21 cellular contexts compared by ENCODE assay signal in genomic region chr2:165248238-165248637, GRCh38. TPM values are rescaled to one million over a fixed set of nuclear protein-coding genes. Genes with fewer than 3 reads are reported as not detected.
"Had no signal": no experiment of that assay in that cellular context is flagged by ENCODE, and none has a peak within 500 bp of the region (broad histone marks: within the 10 kb centered on the region; RNA-seq: fewer than 3 reads in every experiment).

No MANE protein-coding gene starts in this region.

- H3K4me3 ChIP-seq: colonic mucosa, gastrocnemius medialis, lung, pancreas, thoracic aorta, tibial nerve, upper lobe of right lung, uterus had no signal

- DNase-seq: colonic mucosa; effector CD8-positive, alpha-beta T cell; gastrocnemius medialis; head of caudate nucleus; natural killer cell; pancreas; stimulated activated CD4-positive, alpha-beta T cell treated with anti-CD3 and anti-CD28 coated beads, Interleukin-2, amount 100 ng/mL, for 24 hours; stimulated activated naive B cell treated with anti-CD40 and anti-IgM and Interleukin-4, amounts not matched to agents 10 μg/mL and 1 μg/mL and 100 μg/mL, for 72 hours; upper lobe of right lung; uterus had no signal

- H3K4me1 Mint-ChIP-seq: memory B cell; natural killer cell; stimulated activated naive B cell treated with anti-CD40 and anti-IgM and Interleukin-4, amounts not matched to agents 10 μg/mL and 1 μg/mL and 100 μg/mL, for 72 hours had no signal

- H3K36me3 Mint-ChIP-seq: memory B cell; natural killer cell; stimulated activated naive B cell treated with anti-CD40 and anti-IgM and Interleukin-4, amounts not matched to agents 10 μg/mL and 1 μg/mL and 100 μg/mL, for 72 hours had no signal

- H3K9me3 ChIP-seq: colonic mucosa, gastrocnemius medialis, pancreas, thoracic aorta, tibial nerve, upper lobe of right lung, uterus had no signal

- H3K9me3 Mint-ChIP-seq: dendritic cell treated with granulocyte-macrophage colony-stimulating factor and Interleukin-4, amounts not matched to agents 40 ng/mL and 50 ng/mL, for 4 days; memory B cell; natural killer cell; stimulated activated naive B cell treated with anti-CD40 and anti-IgM and Interleukin-4, amounts not matched to agents 10 μg/mL and 1 μg/mL and 100 μg/mL, for 72 hours; stimulated activated naive CD8-positive, alpha-beta T cell treated with anti-CD3 and anti-CD28 coated beads, Interleukin-15, Interleukin-2, amounts not matched to agents 100 ng/mL and 50 ng/mL, for 24 hours had no signal

- H3K4me1 ChIP-seq: colonic mucosa, gastrocnemius medialis, pancreas, tibial nerve, upper lobe of right lung, uterus had no signal

- ATAC-seq: gastrocnemius medialis; left lobe of liver; natural killer cell; pancreas; sciatic nerve; stimulated activated naive B cell treated with anti-CD40 and anti-IgM and Interleukin-4, amounts not matched to agents 10 μg/mL and 1 μg/mL and 100 μg/mL, for 72 hours; upper lobe of right lung had no signal

- H3K27ac ChIP-seq: colonic mucosa, gastrocnemius medialis, pancreas, thoracic aorta, tibial nerve, upper lobe of right lung, uterus had no signal

- H3K27me3 ChIP-seq: colonic mucosa, gastrocnemius medialis, pancreas, tibial nerve, upper lobe of right lung, uterus had no signal

- H3K36me3 ChIP-seq: colonic mucosa, gastrocnemius medialis, pancreas, thoracic aorta, tibial nerve, upper lobe of right lung, uterus had no signal

- H3K4me3 Mint-ChIP-seq: dendritic cell treated with granulocyte-macrophage colony-stimulating factor and Interleukin-4, amounts not matched to agents 40 ng/mL and 50 ng/mL, for 4 days; memory B cell; natural killer cell; stimulated activated naive B cell treated with anti-CD40 and anti-IgM and Interleukin-4, amounts not matched to agents 10 μg/mL and 1 μg/mL and 100 μg/mL, for 72 hours; stimulated activated naive CD8-positive, alpha-beta T cell treated with anti-CD3 and anti-CD28 coated beads, Interleukin-15, Interleukin-2, amounts not matched to agents 100 ng/mL and 50 ng/mL, for 24 hours had no signal

- H3K27ac Mint-ChIP-seq: dendritic cell treated with granulocyte-macrophage colony-stimulating factor and Interleukin-4, amounts not matched to agents 40 ng/mL and 50 ng/mL, for 4 days; memory B cell; natural killer cell; stimulated activated naive B cell treated with anti-CD40 and anti-IgM and Interleukin-4, amounts not matched to agents 10 μg/mL and 1 μg/mL and 100 μg/mL, for 72 hours; stimulated activated naive CD8-positive, alpha-beta T cell treated with anti-CD3 and anti-CD28 coated beads, Interleukin-15, Interleukin-2, amounts not matched to agents 100 ng/mL and 50 ng/mL, for 24 hours had no signal

RNA-seq across cellular contexts. Expression of gene SCN2A, which starts 9.0 kb away (rescaled TPM):
- total RNA-seq: endothelial cell of umbilical vein, gastrocnemius medialis, pulmonary artery endothelial cell had no signal
- polyA plus RNA-seq: endothelial cell of umbilical vein had no signal

RNA-seq across cellular contexts. Expression of gene SCN3A, which starts 44.4 kb away (rescaled TPM):
- total RNA-seq: endothelial cell of umbilical vein, fibroblast of villous mesenchyme, left lobe of liver had no signal
- polyA plus RNA-seq: endothelial cell of umbilical vein had no signal
